Comparison of ENCODE assay signal across 25 cellular contexts in genomic region chr7:75953431-75953830, GRCh38.
"Had no signal": no experiment of that assay in that cellular context is flagged by ENCODE, and none has a peak within 500 bp of the region (broad histone marks: within the 10 kb centered on the region; RNA-seq: fewer than 3 reads in every experiment).

No MANE protein-coding gene starts in this region.

- H3K27ac ChIP-seq: neural progenitor cell, ovary, thoracic aorta, upper lobe of right lung had no signal

- ATAC-seq: activated CD8-positive, alpha-beta memory T cell treated with anti-CD3 and anti-CD28 coated beads, Interleukin-2, amount 10 ng/mL, durations not matched to agents 7 days and 5 days; left ventricle myocardium superior; sciatic nerve; stimulated activated memory B cell treated with anti-CD40 and anti-IgM and Interleukin-4, amounts not matched to agents 10 μg/mL and 1 μg/mL and 100 μg/mL, for 72 hours had no signal

- DNase-seq: activated B cell treated with CpG ODN at 0.5 μM for 24 hours; activated CD4-positive, alpha-beta memory T cell treated with anti-CD3 and anti-CD28 coated beads for 36 hours; activated CD4-positive, alpha-beta T cell treated with anti-CD3 and anti-CD28 coated beads for 4 hours; activated CD8-positive, alpha-beta memory T cell treated with anti-CD3 and anti-CD28 coated beads, Interleukin-2, amount 10 ng/mL, durations not matched to agents 7 days and 5 days; activated naive CD4-positive, alpha-beta T cell; activated naive CD8-positive, alpha-beta T cell treated with anti-CD3 and anti-CD28 coated beads for 36 hours; anterior cingulate cortex; caudate nucleus; erythroblast; foreskin melanocyte; left ventricle myocardium superior; mesendoderm; naive thymus-derived CD4-positive, alpha-beta T cell; ovary; stimulated activated CD4-positive, alpha-beta T cell treated with anti-CD3 and anti-CD28 coated beads, Interleukin-4, amount 100 ng/mL, for 24 hours; SW 1271; upper lobe of right lung had no signal

- H3K9me3 ChIP-seq: ovary, thoracic aorta, upper lobe of right lung had no signal

- H3K27ac Mint-ChIP-seq: activated B cell treated with CpG ODN at 0.5 μM for 24 hours; activated CD4-positive, alpha-beta memory T cell treated with anti-CD3 and anti-CD28 coated beads for 36 hours; activated CD8-positive, alpha-beta memory T cell treated with anti-CD3 and anti-CD28 coated beads, Interleukin-2, amount 10 ng/mL, durations not matched to agents 7 days and 5 days; activated naive CD8-positive, alpha-beta T cell treated with anti-CD3 and anti-CD28 coated beads for 36 hours; brain; stimulated activated memory B cell treated with anti-CD40 and anti-IgM and Interleukin-4, amounts not matched to agents 10 μg/mL and 1 μg/mL and 100 μg/mL, for 72 hours had no signal

- H3K4me1 Mint-ChIP-seq: activated B cell treated with CpG ODN at 0.5 μM for 24 hours; activated CD8-positive, alpha-beta memory T cell treated with anti-CD3 and anti-CD28 coated beads, Interleukin-2, amount 10 ng/mL, durations not matched to agents 7 days and 5 days; activated naive CD8-positive, alpha-beta T cell treated with anti-CD3 and anti-CD28 coated beads for 36 hours had no signal

- H3K9ac ChIP-seq: neural progenitor cell had no signal

- H3K36me3 ChIP-seq: neural progenitor cell, ovary had no signal

- H3K27me3 Mint-ChIP-seq: activated B cell treated with CpG ODN at 0.5 μM for 24 hours; activated CD4-positive, alpha-beta memory T cell treated with anti-CD3 and anti-CD28 coated beads for 36 hours; activated CD8-positive, alpha-beta memory T cell treated with anti-CD3 and anti-CD28 coated beads, Interleukin-2, amount 10 ng/mL, durations not matched to agents 7 days and 5 days; activated naive CD8-positive, alpha-beta T cell treated with anti-CD3 and anti-CD28 coated beads for 36 hours; brain; naive thymus-derived CD4-positive, alpha-beta T cell; stimulated activated memory B cell treated with anti-CD40 and anti-IgM and Interleukin-4, amounts not matched to agents 10 μg/mL and 1 μg/mL and 100 μg/mL, for 72 hours had no signal

- H3K4me3 Mint-ChIP-seq: activated B cell treated with CpG ODN at 0.5 μM for 24 hours; activated CD4-positive, alpha-beta memory T cell treated with anti-CD3 and anti-CD28 coated beads for 36 hours; activated CD8-positive, alpha-beta memory T cell treated with anti-CD3 and anti-CD28 coated beads, Interleukin-2, amount 10 ng/mL, durations not matched to agents 7 days and 5 days; activated naive CD8-positive, alpha-beta T cell treated with anti-CD3 and anti-CD28 coated beads for 36 hours; brain; naive thymus-derived CD4-positive, alpha-beta T cell; neural progenitor cell; stimulated activated memory B cell treated with anti-CD40 and anti-IgM and Interleukin-4, amounts not matched to agents 10 μg/mL and 1 μg/mL and 100 μg/mL, for 72 hours had no signal

- H3K9me3 Mint-ChIP-seq: activated B cell treated with CpG ODN at 0.5 μM for 24 hours; activated CD4-positive, alpha-beta memory T cell treated with anti-CD3 and anti-CD28 coated beads for 36 hours; activated naive CD8-positive, alpha-beta T cell treated with anti-CD3 and anti-CD28 coated beads for 36 hours; brain; naive thymus-derived CD4-positive, alpha-beta T cell; stimulated activated memory B cell treated with anti-CD40 and anti-IgM and Interleukin-4, amounts not matched to agents 10 μg/mL and 1 μg/mL and 100 μg/mL, for 72 hours had no signal

- H3K27me3 ChIP-seq: neural progenitor cell, ovary, upper lobe of right lung had no signal

- FAIRE-seq: colon, endometrium had no signal

- H3K4me3 ChIP-seq: neural progenitor cell, ovary, smooth muscle cell, thoracic aorta, upper lobe of right lung had no signal
